Comparison of ENCODE assay signal across 32 cellular contexts in genomic region chr6:26068036-26068435, GRCh38.
"Had no signal": no experiment of that assay in that cellular context is flagged by ENCODE, and none has a peak within 500 bp of the region (broad histone marks: within the 10 kb centered on the region; RNA-seq: fewer than 3 reads in every experiment).

No MANE protein-coding gene starts in this region.

- DNase-seq: activated CD4-positive, alpha-beta memory T cell treated with anti-CD3 and anti-CD28 coated beads, Interleukin-2, amount 10 ng/mL, durations not matched to agents 7 days and 5 days; activated CD4-positive, alpha-beta T cell treated with anti-CD3 and anti-CD28 coated beads, Interleukin-2, amount 10 ng/mL, durations not matched to agents 7 days and 5 days; activated CD4-positive, CD25-positive, alpha-beta regulatory T cell treated with anti-CD3 and anti-CD28 coated beads, Interleukin-2, amount 50 U/mL, for 72 hours; activated CD8-positive, alpha-beta memory T cell treated with anti-CD3 and anti-CD28 coated beads, Interleukin-2, amount 50 U/mL, for 48 hours; activated T-cell treated with anti-CD3 and anti-CD28 coated beads, Interleukin-2, amount 50 U/mL, for 24 hours; anterior cingulate cortex; cerebellar nuclear complex; colonic mucosa; effector memory CD4-positive, alpha-beta T cell; left cardiac atrium; mammary epithelial cell; naive B cell; nephron progenitor cell; pancreas; psoas muscle; sigmoid colon; small intestine; stimulated activated CD4-positive, alpha-beta T cell treated with anti-CD3 and anti-CD28 coated beads, Interleukin-1b, Interleukin-23, amount 100 ng/mL, for 48 hours; stimulated activated CD4-positive, alpha-beta T cell treated with anti-CD3 and anti-CD28 coated beads, Interleukin-4, amount 100 ng/mL, for 4 hours; stimulated activated CD8-positive, alpha-beta memory T cell treated with anti-CD3 and anti-CD28 coated beads, Interleukin-4, amount 100 ng/mL, for 48 hours; stimulated activated naive CD8-positive, alpha-beta T cell treated with anti-CD3 and anti-CD28 coated beads, Interleukin-15, amount 100 ng/mL, for 72 hours; SW 1271; T-helper 9 cell; thyroid gland; WERI-Rb-1 had no signal

- H3K27me3 ChIP-seq: colonic mucosa, pancreas, sigmoid colon, thyroid gland had no signal

- H3K36me3 Mint-ChIP-seq: activated naive CD8-positive, alpha-beta T cell; naive B cell; stimulated activated memory B cell treated with anti-CD40 and anti-IgM and Interleukin-4, amounts not matched to agents 10 μg/mL and 1 μg/mL and 100 μg/mL, for 72 hours had no signal

- H3K4me3 Mint-ChIP-seq: activated CD4-positive, alpha-beta memory T cell treated with anti-CD3 and anti-CD28 coated beads, Interleukin-2, amount 10 ng/mL, durations not matched to agents 7 days and 5 days; activated CD4-positive, alpha-beta T cell treated with anti-CD3 and anti-CD28 coated beads, Interleukin-2, amount 10 ng/mL, durations not matched to agents 7 days and 5 days; activated naive CD8-positive, alpha-beta T cell; activated T-cell treated with anti-CD3 and anti-CD28 coated beads, Interleukin-2, amount 50 U/mL, for 24 hours; naive B cell; nephron progenitor cell; stimulated activated memory B cell treated with anti-CD40 and anti-IgM and Interleukin-4, amounts not matched to agents 10 μg/mL and 1 μg/mL and 100 μg/mL, for 72 hours; stimulated activated naive CD8-positive, alpha-beta T cell treated with anti-CD3 and anti-CD28 coated beads, Interleukin-15, amount 100 ng/mL, for 72 hours; T-helper 1 cell treated with Interleukin-12 subunit alpha and Interleukin-12 subunit beta and Interleukin-4 antibody, amounts not matched to agents 30 μg/mL and 1 μg/mL, for 36 hours had no signal

- H3K9me3 ChIP-seq: colonic mucosa, pancreas, psoas muscle, sigmoid colon, thyroid gland had no signal

- H3K9me3 Mint-ChIP-seq: activated CD4-positive, alpha-beta memory T cell treated with anti-CD3 and anti-CD28 coated beads, Interleukin-2, amount 10 ng/mL, durations not matched to agents 7 days and 5 days; activated CD4-positive, alpha-beta T cell treated with anti-CD3 and anti-CD28 coated beads, Interleukin-2, amount 10 ng/mL, durations not matched to agents 7 days and 5 days; activated T-cell treated with anti-CD3 and anti-CD28 coated beads, Interleukin-2, amount 50 U/mL, for 24 hours; activated T-helper 2 cell treated with anti-CD3 and anti-CD28 coated beads, Interferon-gamma antibody, Interleukin-2, Interleukin-4, amounts not matched to agents 10 μg/mL and 5 μg/mL and 100 μg/mL, durations not matched to agents 14 hours and 24 hours and 36 hours; naive B cell; nephron progenitor cell; stimulated activated memory B cell treated with anti-CD40 and anti-IgM and Interleukin-4, amounts not matched to agents 10 μg/mL and 1 μg/mL and 100 μg/mL, for 72 hours; stimulated activated naive CD8-positive, alpha-beta T cell treated with anti-CD3 and anti-CD28 coated beads, Interleukin-15, amount 100 ng/mL, for 72 hours; T-helper 1 cell treated with Interleukin-12 subunit alpha and Interleukin-12 subunit beta and Interleukin-4 antibody, amounts not matched to agents 30 μg/mL and 1 μg/mL, for 36 hours had no signal

- H3K36me3 ChIP-seq: colonic mucosa, pancreas, sigmoid colon, thyroid gland, WERI-Rb-1 had no signal

- ATAC-seq: left cardiac atrium; pancreas; psoas muscle; stimulated activated memory B cell treated with anti-CD40 and anti-IgM and Interleukin-4, amounts not matched to agents 10 μg/mL and 1 μg/mL and 100 μg/mL, for 72 hours; stimulated activated naive CD8-positive, alpha-beta T cell treated with anti-CD3 and anti-CD28 coated beads, Interleukin-15, amount 100 ng/mL, for 72 hours had no signal

- H3K27ac ChIP-seq: colonic mucosa, pancreas, psoas muscle, thyroid gland, WERI-Rb-1 had no signal

- H3K27ac Mint-ChIP-seq: activated CD4-positive, alpha-beta memory T cell treated with anti-CD3 and anti-CD28 coated beads, Interleukin-2, amount 10 ng/mL, durations not matched to agents 7 days and 5 days; activated CD4-positive, alpha-beta T cell treated with anti-CD3 and anti-CD28 coated beads, Interleukin-2, amount 10 ng/mL, durations not matched to agents 7 days and 5 days; activated naive CD8-positive, alpha-beta T cell; activated T-cell treated with anti-CD3 and anti-CD28 coated beads, Interleukin-2, amount 50 U/mL, for 24 hours; activated T-helper 2 cell treated with anti-CD3 and anti-CD28 coated beads, Interferon-gamma antibody, Interleukin-2, Interleukin-4, amounts not matched to agents 10 μg/mL and 5 μg/mL and 100 μg/mL, durations not matched to agents 14 hours and 24 hours and 36 hours; naive B cell; nephron progenitor cell; stimulated activated memory B cell treated with anti-CD40 and anti-IgM and Interleukin-4, amounts not matched to agents 10 μg/mL and 1 μg/mL and 100 μg/mL, for 72 hours; stimulated activated naive CD8-positive, alpha-beta T cell treated with anti-CD3 and anti-CD28 coated beads, Interleukin-15, amount 100 ng/mL, for 72 hours; T-helper 1 cell treated with Interleukin-12 subunit alpha and Interleukin-12 subunit beta and Interleukin-4 antibody, amounts not matched to agents 30 μg/mL and 1 μg/mL, for 36 hours had no signal

- H3K27me3 Mint-ChIP-seq: activated naive CD8-positive, alpha-beta T cell; stimulated activated memory B cell treated with anti-CD40 and anti-IgM and Interleukin-4, amounts not matched to agents 10 μg/mL and 1 μg/mL and 100 μg/mL, for 72 hours; stimulated activated naive CD8-positive, alpha-beta T cell treated with anti-CD3 and anti-CD28 coated beads, Interleukin-15, amount 100 ng/mL, for 72 hours had no signal

- H3K4me3 ChIP-seq: colonic mucosa, pancreas, psoas muscle, sigmoid colon, thyroid gland had no signal

- H3K4me1 ChIP-seq: colonic mucosa, psoas muscle had no signal

- FAIRE-seq: frontal cortex, keratinocyte, pancreas, small intestine, TTC549 had no signal
